In the genomic region with DNA sequence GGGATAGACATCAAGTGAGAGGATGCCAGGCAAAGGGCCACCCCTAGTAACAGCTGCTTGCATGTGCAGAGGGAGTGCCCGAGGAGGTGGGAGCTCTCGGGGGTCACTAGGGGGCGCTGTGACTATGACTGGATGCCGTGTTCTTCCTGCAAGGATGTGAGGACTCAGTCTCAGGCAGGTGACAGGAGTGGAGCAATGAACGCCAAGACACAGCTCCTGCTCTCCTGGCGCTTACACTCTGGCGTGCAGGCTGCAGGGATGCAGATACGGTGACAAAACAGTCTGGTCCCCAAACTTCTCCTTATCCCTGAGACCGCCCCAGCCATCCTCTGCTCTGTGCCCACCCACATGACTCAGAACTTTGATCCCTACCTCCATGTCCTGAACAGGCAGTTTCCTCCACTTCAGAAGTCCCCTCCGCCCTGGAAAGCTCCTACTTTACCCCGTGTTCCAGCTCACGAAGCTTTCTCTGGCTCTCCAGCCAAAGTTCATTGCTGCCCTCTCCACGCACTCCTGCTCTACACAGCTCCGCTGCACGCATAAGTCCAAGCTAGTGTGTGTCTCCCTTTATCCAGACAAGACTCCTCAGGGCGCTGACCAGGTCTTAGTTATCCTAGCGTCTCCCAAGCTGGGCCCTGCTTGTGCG, we compare ENCODE assay signal across 9 cellular contexts. TPM values are rescaled to one million over a fixed set of nuclear protein-coding genes. Genes with fewer than 3 reads are reported as not detected.
DNase-seq lines count a peak whose midpoint lies in the region; FAIRE-seq and TF ChIP-seq lines count a peak whose summit lies in the region.
"Had no signal": no experiment of that assay in that cellular context is flagged by ENCODE, and none has a peak within 500 bp of the region (broad histone marks: within the 10 kb centered on the region; RNA-seq: fewer than 3 reads in every experiment).

No MANE protein-coding gene starts in this region.

- CTCF ChIA-PET in activated naive CD4-positive, alpha-beta T cell treated with anti-CD3 and anti-CD28 coated beads for 36 hours (lab: Charles Lee) = interaction anchor here (0.6 to 14.2 kb wide), 23 partner anchors 13 to 1436 kb away, joined by 3 to 393 read pairs (median 3); a partner anchor contains a TSS

- no peak overlapping the region for H3K27ac Mint-ChIP-seq in activated naive CD4-positive, alpha-beta T cell treated with anti-CD3 and anti-CD28 coated beads for 36 hours
- H3K27ac Mint-ChIP-seq in glutamatergic neuron (ENCODE audit: unreplicated experiment) = no peak overlapping the region
- H3K27ac Mint-ChIP-seq in progenitor cell of endocrine pancreas = peak overlapping the region; percentile 90

- peaks cover 11% of the 10 kb centered on the region for H3K4me1 Mint-ChIP-seq in activated naive CD4-positive, alpha-beta T cell treated with anti-CD3 and anti-CD28 coated beads for 36 hours (ENCODE audit: low read depth)
- H3K4me1 Mint-ChIP-seq in glutamatergic neuron (ENCODE audit: low read depth, unreplicated experiment) (peaks cover 3% of the 10 kb centered on the region), progenitor cell of endocrine pancreas (ENCODE audit: low read depth) (peaks cover 20% of the 10 kb centered on the region)

- intact Hi-C loops in activated naive CD4-positive, alpha-beta T cell treated with anti-CD3 and anti-CD28 coated beads for 36 hours (cut with micrococcal nuclease) = loop anchor here (1.0 to 2.0 kb wide), 2 partner anchors 13 to 35 kb away; a partner anchor contains a TSS

- H3K4me3 Mint-ChIP-seq in activated naive CD4-positive, alpha-beta T cell treated with anti-CD3 and anti-CD28 coated beads for 36 hours = no peak overlapping the region
- H3K4me3 Mint-ChIP-seq in glutamatergic neuron (ENCODE audit: unreplicated experiment) = no peak overlapping the region
- no peak overlapping the region for H3K4me3 Mint-ChIP-seq in progenitor cell of endocrine pancreas (ENCODE audit: low read depth)

- H3K27me3 Mint-ChIP-seq in activated naive CD4-positive, alpha-beta T cell treated with anti-CD3 and anti-CD28 coated beads for 36 hours (ENCODE audit: low read depth) = no peaks in the 10 kb centered on the region
- H3K27me3 Mint-ChIP-seq in glutamatergic neuron (ENCODE audit: unreplicated experiment) (peaks cover 2% of the 10 kb centered on the region), progenitor cell of endocrine pancreas (no peaks in the 10 kb centered on the region)

- H3K4me3 ChIP-seq in LNCaP clone FGC (ENCODE audit: low read depth, low read length) = no peak overlapping the region

- peak; percentile 77 for TF ChIP-seq CTCF in LNCaP clone FGC (IDR thresholded peaks at IDR 0.05; ENCODE audit: control insufficient read depth, extremely low read depth, insufficient read depth)
- peak; percentile 84 for TF ChIP-seq CTCF in glutamatergic neuron (IDR thresholded peaks at IDR 0.05; ENCODE audit: partially characterized antibody, unreplicated experiment)
- TF ChIP-seq CTCF in progenitor cell of endocrine pancreas (IDR thresholded peaks at IDR 0.05; ENCODE audit: unreplicated experiment) = peak; percentile 83

- DNase-seq in NCI-H2171 treated with DMSO at 0.1 percent for 48 hours (lab: John Stamatoyannopoulos, UW) (peak; percentile 51), NCI-H2171 (lab: John Stamatoyannopoulos, UW) (no peak), LNCaP clone FGC (ENCODE audit: low read depth) (peak; percentile 60), SKM-1 (lab: John Stamatoyannopoulos, UW; ENCODE audit: unreplicated experiment) (peak; percentile 60), glutamatergic neuron (peak; percentile 88), progenitor cell of endocrine pancreas (ENCODE audit: low spot score, unreplicated experiment) (peak; percentile 69), urothelium cell line (ENCODE audit: low spot score) (peak; percentile 84)
- DNase-seq in activated naive CD4-positive, alpha-beta T cell treated with anti-CD3 and anti-CD28 coated beads for 36 hours = peak; percentile 96

- no peak for FAIRE-seq in urothelium cell line (lab: Jason Lieb, UNC)

- H3K36me3 Mint-ChIP-seq in activated naive CD4-positive, alpha-beta T cell treated with anti-CD3 and anti-CD28 coated beads for 36 hours (ENCODE audit: low read depth) = no peaks in the 10 kb centered on the region
- H3K36me3 Mint-ChIP-seq in glutamatergic neuron (ENCODE audit: unreplicated experiment) (no peaks in the 10 kb centered on the region), progenitor cell of endocrine pancreas (ENCODE audit: insufficient read depth) (peaks cover 13% of the 10 kb centered on the region)

- no peaks in the 10 kb centered on the region for H3K9me3 Mint-ChIP-seq in activated naive CD4-positive, alpha-beta T cell treated with anti-CD3 and anti-CD28 coated beads for 36 hours
- peaks cover 6% of the 10 kb centered on the region for H3K9me3 Mint-ChIP-seq in glutamatergic neuron (ENCODE audit: unreplicated experiment)
- H3K9me3 Mint-ChIP-seq in progenitor cell of endocrine pancreas (ENCODE audit: low read depth) = no peaks in the 10 kb centered on the region

RNA-seq across cellular contexts. Expression of a gene that starts 14.7 kb away (rescaled TPM):
- under 1 TPM in 1 of 2 experiments, not detected in 1; 0.22 TPM for total RNA-seq in activated naive CD4-positive, alpha-beta T cell treated with anti-CD3 and anti-CD28 coated beads for 36 hours
- total RNA-seq in glutamatergic neuron (ENCODE audit: unreplicated experiment) (1.8 TPM), progenitor cell of endocrine pancreas (4.4 and 5.1 TPM in 2 replicates)

RNA-seq across cellular contexts. Expression of a gene that starts 15.5 kb away (rescaled TPM):
- total RNA-seq in activated naive CD4-positive, alpha-beta T cell treated with anti-CD3 and anti-CD28 coated beads for 36 hours = 1 to 10 TPM; 4.5 to 4.7 TPM
- 6.0 TPM for total RNA-seq in glutamatergic neuron (ENCODE audit: unreplicated experiment)
- 213 and 217 TPM in 2 replicates for total RNA-seq in progenitor cell of endocrine pancreas

RNA-seq across cellular contexts. Expression of a gene that starts 30.8 kb away (rescaled TPM):
- not detected for total RNA-seq in activated naive CD4-positive, alpha-beta T cell treated with anti-CD3 and anti-CD28 coated beads for 36 hours
- not detected for total RNA-seq in glutamatergic neuron (ENCODE audit: unreplicated experiment)
- 0.81 and 1.5 TPM in 2 replicates for total RNA-seq in progenitor cell of endocrine pancreas
- total RNA-seq: skeletal muscle tissue had no signal

RNA-seq across cellular contexts. Expression of a gene that starts 34.9 kb away (rescaled TPM):
- 1 to 10 TPM; 3.3 to 3.4 TPM for total RNA-seq in activated naive CD4-positive, alpha-beta T cell treated with anti-CD3 and anti-CD28 coated beads for 36 hours
- total RNA-seq in glutamatergic neuron (ENCODE audit: unreplicated experiment) (33.5 TPM), progenitor cell of endocrine pancreas (27.4 and 28.9 TPM in 2 replicates)

RNA-seq across cellular contexts. Expression of a gene that starts 52.1 kb away (rescaled TPM):
- total RNA-seq in activated naive CD4-positive, alpha-beta T cell treated with anti-CD3 and anti-CD28 coated beads for 36 hours = 10 to 100 TPM; 25.9 to 28.1 TPM
- 43.2 TPM for total RNA-seq in glutamatergic neuron (ENCODE audit: unreplicated experiment)
- 41.0 and 43.1 TPM in 2 replicates for total RNA-seq in progenitor cell of endocrine pancreas

Comparison
In these comparisons a context has a peak if more than half of its experiments do, and no peak if none do; other contexts are left out.
1. RNA of a gene that starts 15.5 kb away (total RNA-seq): 213 to 217 TPM in progenitor cell of endocrine pancreas; 6.0 TPM in glutamatergic neuron (single experiment) and 4.5 to 4.7 TPM in activated naive CD4-positive, alpha-beta T cell treated with anti-CD3 and anti-CD28 coated beads for 36 hours; every median in the first group is over 10 times any median in the second.
2. Peak in every context shown above with its lines, with median percentiles within 50 percentile points of each other: CTCF ChIP-seq.